In genomic region chr7:73736885-73737284, GRCh38 we compare ENCODE assay signal across 19 cellular contexts. TPM values are rescaled to one million over a fixed set of nuclear protein-coding genes. Genes with fewer than 3 reads are reported as not detected.
DNase-seq lines count a peak whose midpoint lies in the region; ATAC-seq, FAIRE-seq and TF ChIP-seq lines count a peak whose summit lies in the region.
"Had no signal": no experiment of that assay in that cellular context is flagged by ENCODE, and none has a peak within 500 bp of the region (broad histone marks: within the 10 kb centered on the region; RNA-seq: fewer than 3 reads in every experiment).

No MANE protein-coding gene starts in this region.

- no peak overlapping the region for H2BK5ac ChIP-seq in H1 (ENCODE audit: low read depth, low read length)

- no peak overlapping the region for H3K14ac ChIP-seq in H1 (ENCODE audit: insufficient read length)

- no peak overlapping the region for H4K8ac ChIP-seq in H1 (ENCODE audit: extremely low read depth, insufficient read depth, low read length)

- H3K36me3 Mint-ChIP-seq in T-helper 1 cell treated with Interleukin-12 subunit alpha and Interleukin-12 subunit beta and Interleukin-4 antibody, amounts not matched to agents 30 μg/mL and 1 μg/mL, for 36 hours (ENCODE audit: low read depth) = peaks cover 3% of the 10 kb centered on the region

- ATAC-seq in HG02885 (IDR thresholded peaks at IDR 0.05; ENCODE audit: poor library complexity, unreplicated experiment) = no peak
- ATAC-seq in HG02798 (IDR thresholded peaks at IDR 0.05; ENCODE audit: poor library complexity, unreplicated experiment) = no peak

- H3K4ac ChIP-seq in H1 (replicated peaks; ENCODE audit: insufficient read length, low read depth, low read length) = no peak overlapping the region

- no peaks in the 10 kb centered on the region for H3K27me3 Mint-ChIP-seq in T-helper 1 cell treated with Interleukin-12 subunit alpha and Interleukin-12 subunit beta and Interleukin-4 antibody, amounts not matched to agents 30 μg/mL and 1 μg/mL, for 36 hours (ENCODE audit: low read depth)
- H3K27me3 Mint-ChIP-seq: activated B cell treated with CpG ODN at 0.5 μM for 24 hours had no signal

- CTCF ChIA-PET in H1 (lab: Charles Lee; ENCODE audit: partially characterized antibody) = interaction anchor here (0.6 to 11.1 kb wide), 7 partner anchors 11 to 132 kb away, joined by 3 to 87 read pairs (median 5); no protein-coding TSS in a partner anchor

- no peak overlapping the region for H2AFZ ChIP-seq in Loucy (ENCODE audit: low read length)
- H2AFZ ChIP-seq in H1 (ENCODE audit: low read length) = no peak overlapping the region
- no peak overlapping the region for H2AFZ ChIP-seq in osteoblast (ENCODE audit: low read length)

- no peak overlapping the region for H3K4me3 ChIP-seq in Loucy (ENCODE audit: low read length, poor library complexity, severe bottlenecking)
- no peak overlapping the region for H3K4me3 ChIP-seq in H1 (ENCODE audit: extremely low read depth in 1 of 4, insufficient read depth in 2 of 4, low read depth in 3 of 4, low read length in 4 of 4)
- no peak overlapping the region for H3K4me3 ChIP-seq in osteoblast (ENCODE audit: insufficient read depth, low read length)
- H3K4me3 ChIP-seq in left ventricle myocardium inferior = no peak overlapping the region
- H3K4me3 ChIP-seq: prostate gland had no signal

- no peak overlapping the region for H2BK15ac ChIP-seq in H1 (ENCODE audit: low read length)

- no peak overlapping the region for H2BK120ac ChIP-seq in H1 (replicated peaks; ENCODE audit: low read depth, low read length)

- no peaks in the 10 kb centered on the region for H3K9me3 ChIP-seq in Loucy (ENCODE audit: insufficient read depth, low read depth, low read length)
- no peaks in the 10 kb centered on the region for H3K9me3 ChIP-seq in H1 (ENCODE audit: insufficient read depth in 2 of 2, low read depth in 1 of 2, low read length in 1 of 2)
- H3K9me3 ChIP-seq in osteoblast (ENCODE audit: low read depth, low read length) = no peaks in the 10 kb centered on the region
- H3K9me3 ChIP-seq in left ventricle myocardium inferior (replicated peaks) = no peaks in the 10 kb centered on the region
- H3K9me3 ChIP-seq: prostate gland had no signal

- no peak for FAIRE-seq in H1 (lab: Jason Lieb, UNC)
- FAIRE-seq: A204.1, colon had no signal

- no peak overlapping the region for H4K91ac ChIP-seq in H1 (replicated peaks; ENCODE audit: insufficient read length, low read length)

- H3K9ac ChIP-seq in Loucy (ENCODE audit: low read depth, low read length, poor library complexity, severe bottlenecking) = no peak overlapping the region
- H3K9ac ChIP-seq in H1 (replicated peaks in 1 of 4; ENCODE audit: extremely low read depth in 1 of 4, low read depth in 3 of 4, low read length in 3 of 4) = no peak overlapping the region

- H3K4me1 Mint-ChIP-seq in T-helper 1 cell treated with Interleukin-12 subunit alpha and Interleukin-12 subunit beta and Interleukin-4 antibody, amounts not matched to agents 30 μg/mL and 1 μg/mL, for 36 hours (ENCODE audit: low read depth) = peaks cover 15% of the 10 kb centered on the region

- 92% methylated on average over 14 of the region's 14 CpGs; no CpG with 5 or more reads in 1 of the 2 experiments for WGBS in H1 (ENCODE audit: extremely low coverage in 1 of 2, insufficient coverage in 1 of 2, insufficient read length in 1 of 2, insufficient replicate concordance in 2 of 2, low coverage in 1 of 2, low lambda C conversion rate in 2 of 2, missing lambda C conversion rate in 1 of 2), 2 experiments

- no peak overlapping the region for H3K18ac ChIP-seq in H1 (ENCODE audit: extremely low read depth, low read length)

- H2BK20ac ChIP-seq in H1 (ENCODE audit: low read length) = no peak overlapping the region

- H3K36me3 ChIP-seq in Loucy (ENCODE audit: insufficient read depth, low read length) (no peaks in the 10 kb centered on the region), H1 (ENCODE audit: control insufficient read depth in 2 of 4, insufficient read depth in 4 of 4, low read length in 3 of 4) (peaks cover 4 to 16% (median 8%) of the 10 kb centered on the region in 4 experiments; a peak in 5 of 8 replicates), osteoblast (ENCODE audit: insufficient read depth, low read length) (peaks cover 6% of the 10 kb centered on the region), left ventricle myocardium inferior (peaks cover 22% of the 10 kb centered on the region)
- H3K36me3 ChIP-seq: prostate gland had no signal

- H3K79me2 ChIP-seq in Loucy (ENCODE audit: insufficient read depth, low read length) = no peaks in the 10 kb centered on the region
- peaks cover 0 to 8% of the 10 kb centered on the region in 2 experiments; a peak in 1 of 4 replicates for H3K79me2 ChIP-seq in H1 (ENCODE audit: control insufficient read depth in 1 of 2, insufficient read depth in 2 of 2, low read length in 2 of 2)
- peaks cover 11% of the 10 kb centered on the region for H3K79me2 ChIP-seq in osteoblast (ENCODE audit: insufficient read depth, low read length)

- DNase-seq in T-helper 1 cell (no peak), H1 (ENCODE audit: low read depth in 1 of 2, low spot score in 2 of 2) (no peak), osteoblast (ENCODE audit: insufficient read length, low spot score, missing footprints) (peak; percentile 65), left ventricle myocardium inferior (no peak)
- DNase-seq: activated B cell treated with CpG ODN at 0.5 μM for 24 hours, GF-D8, islet precursor cell, NCI-H1930, NCI-H510A treated with DMSO at 0.1 percent for 48 hours had no signal

- H3K27me3 ChIP-seq in Loucy (ENCODE audit: insufficient read depth, low read length, poor library complexity, severe bottlenecking) (no peaks in the 10 kb centered on the region), H1 (replicated peaks in 1 of 4; ENCODE audit: control insufficient read depth in 3 of 4, extremely low read depth in 1 of 4, insufficient read depth in 3 of 4, low read length in 3 of 4) (peaks cover 0 to 2% (median 0%) of the 10 kb centered on the region in 4 experiments; a peak in 1 of 7 replicates), osteoblast (ENCODE audit: insufficient read depth, low read length) (no peaks in the 10 kb centered on the region), left ventricle myocardium inferior (ENCODE audit: low read depth) (no peaks in the 10 kb centered on the region)

- peaks cover 8% of the 10 kb centered on the region for H3K23me2 ChIP-seq in H1 (ENCODE audit: low read depth, low read length)

- TF ChIP-seq POLR2A in H1 (IDR thresholded peaks at IDR 0.05; ENCODE audit: control extremely low read depth in 1 of 2, low read depth in 2 of 2, low read length in 2 of 2) = no peak

- H4K20me1 ChIP-seq in Loucy (ENCODE audit: insufficient read depth, low read length, poor library complexity, severe bottlenecking) = no peaks in the 10 kb centered on the region
- H4K20me1 ChIP-seq in H1 (replicated peaks in 1 of 2; ENCODE audit: control insufficient read depth in 1 of 2, insufficient read depth in 2 of 2, low read length in 2 of 2) = peaks cover 8 to 20% of the 10 kb centered on the region in 2 experiments
- H4K20me1 ChIP-seq in osteoblast (ENCODE audit: insufficient read depth, low read length) = peaks cover 5% of the 10 kb centered on the region

- H3K27ac ChIP-seq in H1 (ENCODE audit: low read depth, low read length) (no peak overlapping the region), osteoblast (ENCODE audit: low read depth, low read length) (no peak overlapping the region), left ventricle myocardium inferior (replicated peaks) (no peak overlapping the region)
- H3K27ac ChIP-seq: epithelial cell of prostate had no signal

- no peaks in the 10 kb centered on the region for H3F3A ChIP-seq in Loucy (ENCODE audit: low read depth)

- no peak for TF ChIP-seq EP300 in H1 (IDR thresholded peaks at IDR 0.05; ENCODE audit: borderline replicate concordance in 1 of 2, low read depth in 2 of 2, low read length in 2 of 2)

- H3K4me3 Mint-ChIP-seq in T-helper 1 cell treated with Interleukin-12 subunit alpha and Interleukin-12 subunit beta and Interleukin-4 antibody, amounts not matched to agents 30 μg/mL and 1 μg/mL, for 36 hours = peak overlapping the region; percentile 95

- H4K5ac ChIP-seq in H1 (ENCODE audit: insufficient read length, low read depth, low read length) = no peak overlapping the region

- TF ChIP-seq CTCF in Loucy (conservative IDR thresholded peaks at IDR 0.05; ENCODE audit: low read length) = no peak
- no peak for TF ChIP-seq CTCF in H1 (IDR thresholded peaks at IDR 0.05; ENCODE audit: control extremely low read depth in 1 of 3, insufficient read depth in 1 of 3, low read depth in 1 of 3, low read length in 3 of 3)
- TF ChIP-seq CTCF in osteoblast (IDR thresholded peaks at IDR 0.05; ENCODE audit: extremely low read depth, low read depth, low read length) = no peak
- TF ChIP-seq CTCF in left ventricle myocardium inferior (IDR thresholded peaks at IDR 0.05; ENCODE audit: borderline replicate concordance) = no peak

- no peak for TF ChIP-seq RAD21 in H1 (IDR thresholded peaks at IDR 0.05 in 1 of 2, conservative IDR thresholded peaks at IDR 0.05 in 1 of 2; ENCODE audit: low read depth in 2 of 2, low read length in 2 of 2)

- no peaks in the 10 kb centered on the region for H3K79me1 ChIP-seq in H1 (ENCODE audit: low read depth, low read length)

- intact Hi-C loops in left ventricle myocardium inferior (cut with micrococcal nuclease) = no loop called here

- no peak overlapping the region for H3K23ac ChIP-seq in H1 (ENCODE audit: insufficient read length)

- peaks cover 13% of the 10 kb centered on the region for H3K4me1 ChIP-seq in Loucy (ENCODE audit: insufficient read depth, low read length, poor library complexity, severe bottlenecking)
- H3K4me1 ChIP-seq in H1 (replicated peaks in 1 of 4; ENCODE audit: control insufficient read depth in 3 of 4, insufficient read depth in 4 of 4, low read length in 3 of 4) = peaks cover 3 to 27% (median 12%) of the 10 kb centered on the region in 4 experiments
- H3K4me1 ChIP-seq in osteoblast (ENCODE audit: insufficient read depth, low read length) = peaks cover 15% of the 10 kb centered on the region
- peaks cover 22% of the 10 kb centered on the region for H3K4me1 ChIP-seq in left ventricle myocardium inferior

- no peaks in the 10 kb centered on the region for H3K9me2 ChIP-seq in Loucy (replicated peaks; ENCODE audit: low read depth, low read length)

- no peak overlapping the region for H3K27ac Mint-ChIP-seq in T-helper 1 cell treated with Interleukin-12 subunit alpha and Interleukin-12 subunit beta and Interleukin-4 antibody, amounts not matched to agents 30 μg/mL and 1 μg/mL, for 36 hours

- H3K4me2 ChIP-seq in Loucy (ENCODE audit: low read depth, low read length, poor library complexity, severe bottlenecking) (peak overlapping the region; percentile 78), H1 (ENCODE audit: insufficient read depth in 1 of 2, low read depth in 2 of 2, low read length in 2 of 2) (no peak overlapping the region), osteoblast (ENCODE audit: insufficient read depth, low read length) (no peak overlapping the region)

- no peaks in the 10 kb centered on the region for H3K9me3 Mint-ChIP-seq in T-helper 1 cell treated with Interleukin-12 subunit alpha and Interleukin-12 subunit beta and Interleukin-4 antibody, amounts not matched to agents 30 μg/mL and 1 μg/mL, for 36 hours
- H3K9me3 Mint-ChIP-seq: activated B cell treated with CpG ODN at 0.5 μM for 24 hours had no signal

- POLR2A ChIA-PET in H1 (lab: Charles Lee; ENCODE audit: partially characterized antibody) = interaction anchor here (0.6 kb wide), 1 partner anchor 62 kb away, joined by 3 read pairs; no protein-coding TSS in a partner anchor

- no peak overlapping the region for H3K56ac ChIP-seq in H1 (replicated peaks; ENCODE audit: insufficient read length, low read depth, low read length)

- no peak overlapping the region for H2BK12ac ChIP-seq in H1 (ENCODE audit: low read depth, low read length)

- no peak overlapping the region for H2AK5ac ChIP-seq in H1 (ENCODE audit: low read depth, low read length)

RNA-seq across cellular contexts. Expression of gene ABHD11, which starts 1.7 kb away (rescaled TPM):
- 19.8 and 19.9 TPM in 2 replicates for total RNA-seq in H1 (2021; fragmentation: NEBNext Ultra II Directional; extraction: Animal tissue kit (Norgen Biotek cat#: 25700))
- 42.2 and 50.5 TPM in 2 replicates for polyA plus RNA-seq in H1 (2011; rRNA removed)
- polyA plus RNA-seq in H1 (2011; cell fraction: cytosol; rRNA removed) = 36.5 TPM
- 37.8 TPM for polyA plus RNA-seq in H1 (2011; cell fraction: nucleus; rRNA removed)
- polyA plus RNA-seq in H1 (2012, experiment 1 of 2) = 14.5 to 27.1 TPM (median 22.3 TPM) in 4 replicates
- polyA plus RNA-seq in H1 (2012, experiment 2 of 2) = 19.7 TPM
- 9.7 TPM for polyA plus RNA-seq in H1 (2013, experiment 1 of 2)
- polyA plus RNA-seq in H1 (2013, experiment 2 of 2) = 8.4 TPM
- 11.2 and 21.4 TPM in 2 replicates for polyA minus RNA-seq in H1 (2011; rRNA and poly(A)+ RNA removed)
- polyA minus RNA-seq in H1 (2011; cell fraction: cytosol; rRNA and poly(A)+ RNA removed) = 14.8 TPM
- polyA minus RNA-seq in H1 (2011; cell fraction: nucleus; rRNA and poly(A)+ RNA removed) = 45.5 TPM
- total RNA-seq in osteoblast = 6.5 and 8.7 TPM in 2 replicates
- total RNA-seq in left ventricle myocardium inferior = 25.2 TPM

RNA-seq across cellular contexts. Expression of gene STX1A, which starts 17.4 kb away (rescaled TPM):
- total RNA-seq in H1 (2021; fragmentation: NEBNext Ultra II Directional; extraction: Animal tissue kit (Norgen Biotek cat#: 25700)) = 9.9 and 13.5 TPM in 2 replicates
- polyA plus RNA-seq in H1 (2011; rRNA removed) = 17.5 and 25.9 TPM in 2 replicates
- 17.2 TPM for polyA plus RNA-seq in H1 (2011; cell fraction: cytosol; rRNA removed)
- polyA plus RNA-seq in H1 (2011; cell fraction: nucleus; rRNA removed) = 116 TPM
- 14.9 to 20.1 TPM (median 18.4 TPM) in 4 replicates for polyA plus RNA-seq in H1 (2012, experiment 1 of 2)
- polyA plus RNA-seq in H1 (2012, experiment 2 of 2) = 9.2 TPM
- 11.4 TPM for polyA plus RNA-seq in H1 (2013, experiment 1 of 2)
- 12.0 TPM for polyA plus RNA-seq in H1 (2013, experiment 2 of 2)
- 8.2 and 9.8 TPM in 2 replicates for polyA minus RNA-seq in H1 (2011; rRNA and poly(A)+ RNA removed)
- 10.2 TPM for polyA minus RNA-seq in H1 (2011; cell fraction: cytosol; rRNA and poly(A)+ RNA removed)
- 14.3 TPM for polyA minus RNA-seq in H1 (2011; cell fraction: nucleus; rRNA and poly(A)+ RNA removed)
- total RNA-seq in osteoblast (15.9 and 17.4 TPM in 2 replicates), left ventricle myocardium inferior (2.9 TPM)

RNA-seq across cellular contexts. Expression of gene CLDN3, which starts 33.2 kb away (rescaled TPM):
- 19.1 and 20.8 TPM in 2 replicates for total RNA-seq in H1 (2021; fragmentation: NEBNext Ultra II Directional; extraction: Animal tissue kit (Norgen Biotek cat#: 25700))
- polyA plus RNA-seq in H1 (2011; rRNA removed) = 65.2 and 91.2 TPM in 2 replicates
- polyA plus RNA-seq in H1 (2011; cell fraction: cytosol; rRNA removed) = 58.8 TPM
- 34.8 TPM for polyA plus RNA-seq in H1 (2011; cell fraction: nucleus; rRNA removed)
- polyA plus RNA-seq in H1 (2012, experiment 1 of 2) = 9.8 to 35.8 TPM (median 30.8 TPM) in 4 replicates
- 21.8 TPM for polyA plus RNA-seq in H1 (2012, experiment 2 of 2)
- 21.4 TPM for polyA plus RNA-seq in H1 (2013, experiment 1 of 2)
- 23.6 TPM for polyA plus RNA-seq in H1 (2013, experiment 2 of 2)
- polyA minus RNA-seq in H1 (2011; rRNA and poly(A)+ RNA removed) = 9.0 and 10.2 TPM in 2 replicates
- polyA minus RNA-seq in H1 (2011; cell fraction: cytosol; rRNA and poly(A)+ RNA removed) = 22.8 TPM
- 20.8 TPM for polyA minus RNA-seq in H1 (2011; cell fraction: nucleus; rRNA and poly(A)+ RNA removed)
- not detected in 2 replicates for total RNA-seq in osteoblast
- total RNA-seq in left ventricle myocardium inferior = not detected
- total RNA-seq: activated B cell treated with CpG ODN at 0.5 μM for 24 hours, glomerular endothelial cell, OCI-LY7 had no signal

RNA-seq across cellular contexts. Expression of gene BUD23, which starts 53.5 kb away (rescaled TPM):
- total RNA-seq in H1 (2021; fragmentation: NEBNext Ultra II Directional; extraction: Animal tissue kit (Norgen Biotek cat#: 25700)) = 72.2 and 78.4 TPM in 2 replicates
- 72.3 and 76.5 TPM in 2 replicates for polyA plus RNA-seq in H1 (2011; rRNA removed)
- 102 TPM for polyA plus RNA-seq in H1 (2011; cell fraction: cytosol; rRNA removed)
- polyA plus RNA-seq in H1 (2011; cell fraction: nucleus; rRNA removed) = 59.5 TPM
- polyA plus RNA-seq in H1 (2012, experiment 1 of 2) = 82.5 to 105 TPM (median 96.1 TPM) in 4 replicates
- 78.5 TPM for polyA plus RNA-seq in H1 (2012, experiment 2 of 2)
- polyA plus RNA-seq in H1 (2013, experiment 1 of 2) = 147 TPM
- polyA plus RNA-seq in H1 (2013, experiment 2 of 2) = 170 TPM
- 31.4 and 38.7 TPM in 2 replicates for polyA minus RNA-seq in H1 (2011; rRNA and poly(A)+ RNA removed)
- polyA minus RNA-seq in H1 (2011; cell fraction: cytosol; rRNA and poly(A)+ RNA removed) = 22.4 TPM
- 19.5 TPM for polyA minus RNA-seq in H1 (2011; cell fraction: nucleus; rRNA and poly(A)+ RNA removed)
- 33.9 and 36.9 TPM in 2 replicates for total RNA-seq in osteoblast
- 65.0 TPM for total RNA-seq in left ventricle myocardium inferior

RNA-seq across cellular contexts. Expression of gene DNAJC30, which starts 53.6 kb away (rescaled TPM):
- total RNA-seq in H1 (2021; fragmentation: NEBNext Ultra II Directional; extraction: Animal tissue kit (Norgen Biotek cat#: 25700)) = 6.0 and 6.1 TPM in 2 replicates
- 6.3 and 10.0 TPM in 2 replicates for polyA plus RNA-seq in H1 (2011; rRNA removed)
- polyA plus RNA-seq in H1 (2011; cell fraction: cytosol; rRNA removed) = 5.9 TPM
- 6.7 TPM for polyA plus RNA-seq in H1 (2011; cell fraction: nucleus; rRNA removed)
- polyA plus RNA-seq in H1 (2012, experiment 1 of 2) = 3.7 to 5.1 TPM (median 4.4 TPM) in 4 replicates
- polyA plus RNA-seq in H1 (2012, experiment 2 of 2) = 5.4 TPM
- polyA plus RNA-seq in H1 (2013, experiment 1 of 2) = 5.8 TPM
- 5.2 TPM for polyA plus RNA-seq in H1 (2013, experiment 2 of 2)
- 3.4 and 4.4 TPM in 2 replicates for polyA minus RNA-seq in H1 (2011; rRNA and poly(A)+ RNA removed)
- polyA minus RNA-seq in H1 (2011; cell fraction: cytosol; rRNA and poly(A)+ RNA removed) = 3.7 TPM
- 10.2 TPM for polyA minus RNA-seq in H1 (2011; cell fraction: nucleus; rRNA and poly(A)+ RNA removed)
- total RNA-seq in osteoblast = 2.9 TPM in 2 replicates
- 14.0 TPM for total RNA-seq in left ventricle myocardium inferior

Comparison
In these comparisons a context has a peak if more than half of its experiments do, and no peak if none do; other contexts are left out.
1. RNA of gene CLDN3, which starts 33.2 kb away (total RNA-seq): 19.1 to 20.8 TPM in H1; not detected in left ventricle myocardium inferior (single experiment) and not detected in osteoblast; every median in the first group is over 10 times any median in the second.